30 cellular contexts compared by ENCODE assay signal in genomic region chr13:92260363-92260762, GRCh38.
A peak's percentile ranks its signal among the peaks of the same experiment; 100 is the strongest.
DNase-seq lines count a peak whose midpoint lies in the region; ATAC-seq, FAIRE-seq and TF ChIP-seq lines count a peak whose summit lies in the region.
"Had no signal": no experiment of that assay in that cellular context is flagged by ENCODE, and none has a peak within 500 bp of the region (broad histone marks: within the 10 kb centered on the region; RNA-seq: fewer than 3 reads in every experiment).

No MANE protein-coding gene starts in this region.

- no peak overlapping the region for H3K4me2 ChIP-seq in neuronal stem cell (ENCODE audit: insufficient read depth, low read length, poor library complexity, severe bottlenecking)
- H3K4me2 ChIP-seq: KMS-11 had no signal

- no peak overlapping the region for H2BK12ac ChIP-seq in neuronal stem cell (ENCODE audit: low read length)

- no CpG with 5 or more reads among the region's 6 CpGs for WGBS in neuronal stem cell (ENCODE audit: extremely low coverage in 2 of 2, insufficient read length in 2 of 2, insufficient replicate concordance in 1 of 2), 2 donors

- H3K9me3 Mint-ChIP-seq in WTC11: no peaks in the 10 kb centered on the region
- H3K9me3 Mint-ChIP-seq: activated naive CD8-positive, alpha-beta T cell treated with anti-CD3 and anti-CD28 coated beads, Interleukin-2, amount 10 ng/mL, durations not matched to agents 7 days and 5 days; neural crest cell; type B pancreatic cell had no signal

- no peak overlapping the region for H3K4me3 ChIP-seq in neuronal stem cell (ENCODE audit: low read length in 2 of 2)
- no peak overlapping the region for H3K4me3 ChIP-seq in breast epithelium
- H3K4me3 ChIP-seq: esophagus squamous epithelium, spleen had no signal

- H4K8ac ChIP-seq in neuronal stem cell (ENCODE audit: low read depth, low read length): no peak overlapping the region

- no peak overlapping the region for H2AK5ac ChIP-seq in neuronal stem cell (ENCODE audit: low read depth, low read length)

- intact Hi-C loops in breast epithelium (cut with DNase I; ENCODE audit: low total_unique reads): no loop called here

- H3K36me3 Mint-ChIP-seq in WTC11: no peaks in the 10 kb centered on the region
- H3K36me3 Mint-ChIP-seq: activated naive CD8-positive, alpha-beta T cell treated with anti-CD3 and anti-CD28 coated beads, Interleukin-2, amount 10 ng/mL, durations not matched to agents 7 days and 5 days; type B pancreatic cell had no signal

- no peak overlapping the region for H3K27ac Mint-ChIP-seq in WTC11
- H3K27ac Mint-ChIP-seq: activated naive CD8-positive, alpha-beta T cell treated with anti-CD3 and anti-CD28 coated beads, Interleukin-2, amount 10 ng/mL, durations not matched to agents 7 days and 5 days; type B pancreatic cell had no signal

- H3K27ac ChIP-seq in neuronal stem cell (replicated peaks; ENCODE audit: low read length) (no peak overlapping the region), breast epithelium (no peak overlapping the region)
- H3K27ac ChIP-seq: C4-2B, esophagus squamous epithelium, KMS-11, RWPE1, spleen had no signal

- H2BK120ac ChIP-seq in neuronal stem cell (ENCODE audit: low read depth, low read length): no peak overlapping the region

- H3K79me1 ChIP-seq in neuronal stem cell (ENCODE audit: low read depth, low read length): no peaks in the 10 kb centered on the region

- no peak overlapping the region for H2BK15ac ChIP-seq in neuronal stem cell (ENCODE audit: low read length)

- POLR2A ChIA-PET in WTC11 (lab: Charles Lee): no interaction called here

- H3K4me1 Mint-ChIP-seq in WTC11: peaks cover 16% of the 10 kb centered on the region
- H3K4me1 Mint-ChIP-seq: activated naive CD8-positive, alpha-beta T cell treated with anti-CD3 and anti-CD28 coated beads, Interleukin-2, amount 10 ng/mL, durations not matched to agents 7 days and 5 days; central memory CD8-positive, alpha-beta T cell; neural crest cell had no signal

- H2AFZ ChIP-seq in neuronal stem cell (ENCODE audit: low read length): peak overlapping the region; percentile 41

- H3K14ac ChIP-seq in neuronal stem cell (ENCODE audit: low read length): no peak overlapping the region

- no peaks in the 10 kb centered on the region for H3K4me1 ChIP-seq in neuronal stem cell (ENCODE audit: control insufficient read depth in 2 of 2, insufficient read depth in 1 of 2, low read depth in 1 of 2, low read length in 2 of 2)
- no peaks in the 10 kb centered on the region for H3K4me1 ChIP-seq in breast epithelium
- H3K4me1 ChIP-seq: esophagus squamous epithelium, spleen had no signal

- CTCF ChIA-PET in WTC11 (lab: Charles Lee): no interaction called here

- no peak overlapping the region for H3K9ac ChIP-seq in neuronal stem cell (ENCODE audit: low read depth, low read length, poor library complexity)
- H3K9ac ChIP-seq: KMS-11 had no signal

- H4K91ac ChIP-seq in neuronal stem cell (ENCODE audit: low read depth, low read length, poor library complexity): no peak overlapping the region

- no peaks in the 10 kb centered on the region for H3K27me3 Mint-ChIP-seq in WTC11 (ENCODE audit: low read depth)
- H3K27me3 Mint-ChIP-seq: activated naive CD8-positive, alpha-beta T cell treated with anti-CD3 and anti-CD28 coated beads, Interleukin-2, amount 10 ng/mL, durations not matched to agents 7 days and 5 days; central memory CD8-positive, alpha-beta T cell; type B pancreatic cell had no signal

- no peak overlapping the region for H2BK5ac ChIP-seq in neuronal stem cell (ENCODE audit: low read length)

- H3K4me3 Mint-ChIP-seq in WTC11: no peak overlapping the region
- H3K4me3 Mint-ChIP-seq: activated naive CD8-positive, alpha-beta T cell treated with anti-CD3 and anti-CD28 coated beads, Interleukin-2, amount 10 ng/mL, durations not matched to agents 7 days and 5 days; central memory CD8-positive, alpha-beta T cell; neural crest cell; type B pancreatic cell had no signal

- no peaks in the 10 kb centered on the region for H3K27me3 ChIP-seq in neuronal stem cell (ENCODE audit: control insufficient read depth in 3 of 3, insufficient read depth in 3 of 3, low read depth in 1 of 3, low read length in 3 of 3)
- no peaks in the 10 kb centered on the region for H3K27me3 ChIP-seq in breast epithelium
- H3K27me3 ChIP-seq: esophagus squamous epithelium, spleen had no signal

- no peak overlapping the region for H3K23ac ChIP-seq in neuronal stem cell (ENCODE audit: low read depth, low read length, poor library complexity)

- H3K18ac ChIP-seq in neuronal stem cell (ENCODE audit: low read length): no peak overlapping the region

- FAIRE-seq in RCC 7860 (lab: Jason Lieb, UNC): no peak

- ATAC-seq in WTC11: peak; percentile 62; the same call in 1 of the 2 replicates
- ATAC-seq: left colon, right cardiac atrium had no signal

- no peak overlapping the region for H3K4ac ChIP-seq in neuronal stem cell (ENCODE audit: low read length)

- H3K36me3 ChIP-seq in neuronal stem cell (replicated peaks in 1 of 2; ENCODE audit: control insufficient read depth in 2 of 2, insufficient read depth in 2 of 2, low read length in 2 of 2) (no peaks in the 10 kb centered on the region), breast epithelium (no peaks in the 10 kb centered on the region)
- H3K36me3 ChIP-seq: esophagus squamous epithelium, spleen had no signal

- DNase-seq in HT1080 (ENCODE audit: low read depth): peak; percentile 24
- DNase-seq in NCI-H82 treated with DMSO at 0.1 percent for 48 hours (lab: John Stamatoyannopoulos, UW; ENCODE audit: unreplicated experiment): peak; percentile 67
- no peak for DNase-seq in WTC11 (ENCODE audit: low spot score)
- DNase-seq in neuronal stem cell (ENCODE audit: low spot score): no peak
- DNase-seq in RCC 7860 (ENCODE audit: low spot score): no peak
- DNase-seq in NCI-H1092 treated with DMSO at 0.1 percent for 48 hours (lab: John Stamatoyannopoulos, UW): no peak
- DNase-seq in breast epithelium (ENCODE audit: low spot score in 2 of 2): no peak
- DNase-seq: activated CD4-positive, alpha-beta T cell treated with anti-CD3 and anti-CD28 coated beads for 48 hours; activated effector memory CD4-positive, alpha-beta T cell treated with anti-CD3 and anti-CD28 coated beads, Interleukin-2, amount 50 U/mL, for 16 hours; activated naive CD8-positive, alpha-beta T cell treated with anti-CD3 and anti-CD28 coated beads, Interleukin-2, amount 10 ng/mL, durations not matched to agents 7 days and 5 days; activated T-cell treated with anti-CD3 and anti-CD28 coated beads, Interleukin-2, amount 50 U/mL, for 1 hour; dermis blood vessel endothelial cell; DMS79; esophagus squamous epithelium; foreskin melanocyte; GOT3; left colon; mammary epithelial cell; NCI-H1048; NCI-H187 treated with DMSO at 0.1 percent for 48 hours; NCI-H524 treated with DMSO at 0.1 percent for 48 hours; right cardiac atrium; spleen; T-helper 2 cell had no signal

- no peak for TF ChIP-seq CTCF in WTC11 (IDR thresholded peaks at IDR 0.05)
- TF ChIP-seq CTCF in breast epithelium (IDR thresholded peaks at IDR 0.05): no peak

- TF ChIP-seq POLR2A in breast epithelium (IDR thresholded peaks at IDR 0.05): no peak

- H3K9me3 ChIP-seq in neuronal stem cell (replicated peaks in 1 of 2; ENCODE audit: control insufficient read depth in 2 of 2, insufficient read depth in 1 of 2, low read depth in 1 of 2, low read length in 2 of 2) (no peaks in the 10 kb centered on the region), breast epithelium (no peaks in the 10 kb centered on the region)
- H3K9me3 ChIP-seq: esophagus squamous epithelium had no signal

TF ChIP-seq in WTC11, 78 proteins besides CTCF, POLR2A, EP300 and RAD21 (continues in another document):
- TF ChIP-seq AR (CRISPR knock-in tag; IDR thresholded peaks at IDR 0.05) (no peak), GRHL2 (CRISPR knock-in tag; IDR thresholded peaks at IDR 0.05; ENCODE audit: insufficient replicate concordance, severe bottlenecking) (no peak), ZNF263 (CRISPR knock-in tag; IDR thresholded peaks at IDR 0.05; ENCODE audit: low read depth) (no peak), ZNF423 (CRISPR knock-in tag; IDR thresholded peaks at IDR 0.05) (no peak), HMGA2 (CRISPR knock-in tag; IDR thresholded peaks at IDR 0.05) (no peak)
- TF ChIP-seq, protein P1, sequence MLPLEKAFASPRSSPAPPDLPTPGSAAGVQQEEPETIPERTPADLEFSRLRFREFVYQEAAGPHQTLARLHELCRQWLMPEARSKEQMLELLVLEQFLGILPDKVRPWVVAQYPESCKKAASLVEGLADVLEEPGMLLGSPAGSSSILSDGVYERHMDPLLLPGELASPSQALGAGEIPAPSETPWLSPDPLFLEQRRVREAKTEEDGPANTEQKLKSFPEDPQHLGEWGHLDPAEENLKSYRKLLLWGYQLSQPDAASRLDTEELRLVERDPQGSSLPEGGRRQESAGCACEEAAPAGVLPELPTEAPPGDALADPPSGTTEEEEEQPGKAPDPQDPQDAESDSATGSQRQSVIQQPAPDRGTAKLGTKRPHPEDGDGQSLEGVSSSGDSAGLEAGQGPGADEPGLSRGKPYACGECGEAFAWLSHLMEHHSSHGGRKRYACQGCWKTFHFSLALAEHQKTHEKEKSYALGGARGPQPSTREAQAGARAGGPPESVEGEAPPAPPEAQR (CRISPR knock-in tag; IDR thresholded peaks at IDR 0.05): no peak

Comparison
In these comparisons a context has a peak if more than half of its experiments do, and no peak if none do; other contexts are left out.
1. DNase-seq: peak in HT1080 (single experiment) and NCI-H82 treated with DMSO at 0.1 percent for 48 hours (single experiment); none in WTC11 (single experiment), neuronal stem cell (single experiment), RCC 7860 (single experiment), NCI-H1092 treated with DMSO at 0.1 percent for 48 hours (single experiment) and breast epithelium (0 of 2).